ENCODE assay signal across 8 cellular contexts in the genomic region with DNA sequence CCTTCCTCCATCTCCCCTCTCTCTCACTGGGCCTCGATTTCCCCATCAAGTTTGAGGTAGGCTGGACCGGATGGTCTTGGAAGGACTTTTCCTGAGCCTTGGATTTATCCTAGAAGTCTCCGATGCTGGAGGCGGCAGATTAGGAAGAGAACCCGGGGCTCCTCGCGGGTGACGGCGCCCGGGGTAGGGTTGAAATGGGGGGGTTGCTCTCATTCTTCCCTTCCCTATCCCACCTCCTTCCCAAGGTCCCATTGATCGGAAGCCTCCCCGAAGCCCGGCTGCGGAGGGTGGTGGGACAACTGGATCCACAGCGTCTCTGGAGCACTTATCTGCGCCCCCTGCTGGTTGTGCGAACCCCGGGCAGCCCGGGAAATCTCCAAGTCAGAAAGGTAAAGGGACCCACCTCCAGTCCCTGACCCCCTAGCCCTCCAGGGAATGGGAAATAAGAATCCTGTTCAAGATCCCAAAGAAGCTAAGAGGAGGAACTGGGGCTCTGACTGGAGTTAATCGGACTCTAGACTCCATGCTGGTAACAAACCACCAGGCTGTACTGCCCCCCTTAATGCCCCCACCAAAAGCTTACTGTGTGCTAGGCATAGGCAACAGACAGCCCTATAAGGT. TPM values are rescaled to one million over a fixed set of nuclear protein-coding genes. Genes with fewer than 3 reads are reported as not detected.
DNase-seq lines count a peak whose midpoint lies in the region; ATAC-seq, FAIRE-seq and TF ChIP-seq lines count a peak whose summit lies in the region.

No MANE protein-coding gene starts in this region.

- peak overlapping the region; percentile 82 for H3K27ac ChIP-seq in GM12878 (ENCODE audit: control insufficient read depth, insufficient read depth)

- in situ Hi-C loops in GM12878 (cut with MboI), result no loop called here

- peaks cover 10% of the 10 kb centered on the region for H3K4me1 ChIP-seq in GM12878 (ENCODE audit: control insufficient read depth, insufficient read depth, low read length)
- H3K4me1 ChIP-seq in iPS-15b (ENCODE audit: control insufficient read depth, insufficient read depth, low read length), result peaks cover 2% of the 10 kb centered on the region

- TF ChIP-seq POLR2A in GM12878 (IDR thresholded peaks at IDR 0.05; ENCODE audit: low read depth, low read length), result no peak

- peak overlapping the region; percentile 64 for H2AFZ ChIP-seq in GM12878 (ENCODE audit: control insufficient read depth, low read depth, low read length)

- H3K36me3 ChIP-seq in GM06990 (ENCODE audit: control insufficient read depth, insufficient read depth, low read length) (peaks cover 15% of the 10 kb centered on the region), GM12878 (ENCODE audit: control insufficient read depth in 2 of 2, insufficient read depth in 2 of 2, low read length in 1 of 2) (peaks cover 1 to 24% of the 10 kb centered on the region in 2 experiments), iPS-15b (ENCODE audit: control insufficient read depth, insufficient read depth, low read length) (peaks cover 30% of the 10 kb centered on the region)

- no peaks in the 10 kb centered on the region for H3K27me3 ChIP-seq in GM06990 (replicated peaks; ENCODE audit: control insufficient read depth, insufficient read depth, low read length)
- no peaks in the 10 kb centered on the region for H3K27me3 ChIP-seq in GM12878 (replicated peaks in 1 of 2; ENCODE audit: control insufficient read depth in 2 of 2, insufficient read depth in 2 of 2, low read length in 1 of 2)
- H3K27me3 ChIP-seq in iPS-15b (ENCODE audit: control insufficient read depth, insufficient read depth, low read length), result no peaks in the 10 kb centered on the region

- H3K9me3 ChIP-seq in GM12878 (replicated peaks; ENCODE audit: control insufficient read depth, insufficient read depth, low read length), result no peaks in the 10 kb centered on the region
- no peaks in the 10 kb centered on the region for H3K9me3 ChIP-seq in iPS-15b (ENCODE audit: control insufficient read depth, insufficient read depth, low read length)

- no peak for TF ChIP-seq EP300 in GM12878 (IDR thresholded peaks at IDR 0.05; ENCODE audit: borderline replicate concordance in 1 of 2, control insufficient read depth in 1 of 2, low read depth in 2 of 2, low read length in 2 of 2)

- BruUV-seq in GM12878 (replicated peaks; lab: Mats Ljungman, UMichigan), result TSS peak; percentile 74

- TF ChIP-seq CTCF in GM06990 (IDR thresholded peaks at IDR 0.05; ENCODE audit: insufficient read depth, low read length, poor library complexity, severe bottlenecking), result peak; percentile 99
- TF ChIP-seq CTCF in GM12878 (IDR thresholded peaks at IDR 0.05 in 2 of 3, conservative IDR thresholded peaks at IDR 0.05 in 1 of 3; ENCODE audit: control insufficient read depth in 2 of 3, extremely low read depth in 1 of 3, insufficient read depth in 1 of 3, low read depth in 3 of 3, low read length in 3 of 3), result peak; percentile 81 to 96 (median 96)

- RAD21 ChIA-PET in GM12878 (lab: Charles Lee; ENCODE audit: unreplicated experiment), result interaction anchor here (0.7 to 3.2 kb wide), 14 partner anchors 9 to 89 kb away, joined by 3 to 41 read pairs (median 9); a partner anchor contains a TSS

- SMC1A ChIA-PET in GM12878 (lab: Charles Lee; ENCODE audit: uncharacterized antibody, unreplicated experiment), result interaction anchor here (0.7 to 4.5 kb wide), 15 partner anchors 10 to 129 kb away, joined by 3 to 31 read pairs (median 5); a partner anchor contains a TSS

- no peaks in the 10 kb centered on the region for H4K20me1 ChIP-seq in GM12878 (ENCODE audit: control insufficient read depth, insufficient read depth)

- ATAC-seq in GM12878, result peak; percentile 43
- no peak for ATAC-seq in GM18502 (IDR thresholded peaks at IDR 0.05; ENCODE audit: poor library complexity, unreplicated experiment)
- ATAC-seq in HG03439 (IDR thresholded peaks at IDR 0.05; ENCODE audit: unreplicated experiment), result no peak

- H3K9ac ChIP-seq in GM12878 (ENCODE audit: control insufficient read depth, insufficient read depth, low read length) (peak overlapping the region; percentile 92), iPS-15b (ENCODE audit: low read depth, low read length) (peak overlapping the region; percentile 79)

- WGBS in GM12878 (ENCODE audit: insufficient coverage, insufficient replicate concordance, low lambda C conversion rate, missing lambda C conversion rate), result under 1% methylated on average over 20 of the region's 20 CpGs

- intact Hi-C loops in GM12878 (cut with micrococcal nuclease; ENCODE audit: unreplicated experiment), result loop anchor here (5.0 kb wide), 2 partner anchors 74 to 111 kb away; a partner anchor contains a TSS

- peak; percentile 55 for TF ChIP-seq RAD21 in GM12878 (IDR thresholded peaks at IDR 0.05; ENCODE audit: insufficient read depth, low read depth, low read length)

- H3K79me2 ChIP-seq in GM12878 (ENCODE audit: control insufficient read depth, insufficient read depth, low read length), result peaks cover 31% of the 10 kb centered on the region

- POLR2A ChIA-PET in GM12878 (lab: Charles Lee), result interaction anchor here (0.8 to 4.8 kb wide), 11 partner anchors 11 to 191 kb away, joined by 3 to 54 read pairs (median 6); a partner anchor contains a TSS

- H3K4me3 ChIP-seq in GM06990 (replicated peaks; ENCODE audit: low read depth, low read length) (peak overlapping the region; percentile 75), GM12878 (peak overlapping the region; percentile 76), iPS-15b (ENCODE audit: low read depth, low read length) (peak overlapping the region; percentile 94), skeletal muscle cell (ENCODE audit: low read depth, low read length) (peak overlapping the region; percentile 97)

- CTCF ChIA-PET in GM12878 (lab: Yijun Ruan, JAX), result interaction anchor here (0.6 to 4.6 kb wide), 32 partner anchors 10 to 276 kb away, joined by 3 to 73 read pairs (median 5); a partner anchor contains a TSS

- peak; percentile 66 for DNase-seq in GM06990 (ENCODE audit: extremely low read depth, insufficient read length)
- DNase-seq in NCI-H1048 (lab: John Stamatoyannopoulos, UW), result peak; percentile 36
- peak; percentile 39 for DNase-seq in T-helper 22 cell (ENCODE audit: low read depth)
- no peak for DNase-seq in GM12878 (ENCODE audit: low read depth, low spot score)
- DNase-seq in skeletal muscle cell (ENCODE audit: low read depth), result no peak

- peak overlapping the region; percentile 86 for H3K4me2 ChIP-seq in GM12878 (ENCODE audit: control insufficient read depth, insufficient read depth)

- FAIRE-seq in GM12878 (lab: Jason Lieb, UNC), result no peak

RNA-seq across cellular contexts. Expression of a gene that starts 0.8 kb away (rescaled TPM):
- 10.1 and 11.3 TPM in 2 replicates for total RNA-seq in GM12878 (2013; cell fraction: nucleolus; rRNA removed)
- total RNA-seq in GM12878 (2014; rRNA removed) (17.5 and 19.4 TPM in 2 replicates), GM12878 (2014; rRNA removed; fragmentation: Illumina TruSeq; extraction: Trizol) (6.9 and 7.6 TPM in 2 replicates), GM12878 (2021) (22.6 and 23.9 TPM in 2 replicates)
- polyA plus RNA-seq in GM12878 (2011; ENCODE audit: low read depth), result 8.6 TPM
- polyA plus RNA-seq in GM12878 (2011; rRNA removed) (6.1 and 11.3 TPM in 2 replicates), GM12878 (2014; fragmentation: Illumina TruSeq; extraction: Trizol) (7.4 and 9.0 TPM in 2 replicates), GM12878 (2014; fragmentation: Nextera tagmentation; extraction: Ambion mirVana) (1 to 10 TPM; 1.1 to 1.7 TPM), GM12878 (2014; rRNA removed) (21.0 and 24.1 TPM in 2 replicates), GM12878 (2016; fragmentation: Nextera tagmentation; extraction: Ambion mirVana) (10 to 100 TPM; 11.1 to 12.6 TPM)
- polyA plus RNA-seq in GM12878 (2011; cell fraction: cytosol; rRNA removed), result 21.2 and 21.3 TPM in 2 replicates
- 61.2 and 61.4 TPM in 2 replicates for polyA plus RNA-seq in GM12878 (2011; cell fraction: nucleus; rRNA removed)
- polyA plus RNA-seq in GM12878 (2012), result 13.0 and 16.8 TPM in 2 replicates
- polyA minus RNA-seq in GM12878 (2011; rRNA and poly(A)+ RNA removed), result 9.5 and 15.0 TPM in 2 replicates
- 6.7 and 7.9 TPM in 2 replicates for polyA minus RNA-seq in GM12878 (2011; cell fraction: cytosol; rRNA and poly(A)+ RNA removed)
- 9.9 and 10.3 TPM in 2 replicates for polyA minus RNA-seq in GM12878 (2011; cell fraction: nucleus; rRNA and poly(A)+ RNA removed)

RNA-seq across cellular contexts. Expression of a gene that starts 1.5 kb away (rescaled TPM):
- total RNA-seq in GM12878 (2013; cell fraction: nucleolus; rRNA removed), result 19.1 and 20.3 TPM in 2 replicates
- total RNA-seq in GM12878 (2014; rRNA removed) (600 and 677 TPM in 2 replicates), GM12878 (2014; rRNA removed; fragmentation: Illumina TruSeq; extraction: Trizol) (526 and 536 TPM in 2 replicates), GM12878 (2021) (806 and 844 TPM in 2 replicates)
- 1,217 TPM for polyA plus RNA-seq in GM12878 (2011; ENCODE audit: low read depth)
- polyA plus RNA-seq in GM12878 (2011; rRNA removed) (939 and 1,096 TPM in 2 replicates), GM12878 (2014; fragmentation: Illumina TruSeq; extraction: Trizol) (529 and 569 TPM in 2 replicates), GM12878 (2014; fragmentation: Nextera tagmentation; extraction: Ambion mirVana) (1,000 to 10,000 TPM; 3,237 to 3,621 TPM), GM12878 (2014; rRNA removed) (736 and 920 TPM in 2 replicates), GM12878 (2016; fragmentation: Nextera tagmentation; extraction: Ambion mirVana) (1,000 to 10,000 TPM; 1,262 to 1,451 TPM)
- polyA plus RNA-seq in GM12878 (2011; cell fraction: cytosol; rRNA removed), result 658 and 666 TPM in 2 replicates
- polyA plus RNA-seq in GM12878 (2011; cell fraction: nucleus; rRNA removed), result 281 and 330 TPM in 2 replicates
- 408 and 604 TPM in 2 replicates for polyA plus RNA-seq in GM12878 (2012)
- polyA minus RNA-seq in GM12878 (2011; rRNA and poly(A)+ RNA removed), result 108 and 145 TPM in 2 replicates
- 68.6 and 75.2 TPM in 2 replicates for polyA minus RNA-seq in GM12878 (2011; cell fraction: cytosol; rRNA and poly(A)+ RNA removed)
- polyA minus RNA-seq in GM12878 (2011; cell fraction: nucleus; rRNA and poly(A)+ RNA removed), result 41.1 and 50.2 TPM in 2 replicates

RNA-seq across cellular contexts. Expression of a gene that starts 25.3 kb away (rescaled TPM):
- 85.9 and 95.2 TPM in 2 replicates for total RNA-seq in GM12878 (2013; cell fraction: nucleolus; rRNA removed)
- total RNA-seq in GM12878 (2014; rRNA removed), result 14.5 and 17.8 TPM in 2 replicates
- 17.9 and 18.0 TPM in 2 replicates for total RNA-seq in GM12878 (2014; rRNA removed; fragmentation: Illumina TruSeq; extraction: Trizol)
- total RNA-seq in GM12878 (2021), result 22.1 and 25.6 TPM in 2 replicates
- 19.2 TPM for polyA plus RNA-seq in GM12878 (2011; ENCODE audit: low read depth)
- 12.3 and 13.8 TPM in 2 replicates for polyA plus RNA-seq in GM12878 (2011; rRNA removed)
- 9.7 and 14.7 TPM in 2 replicates for polyA plus RNA-seq in GM12878 (2011; cell fraction: cytosol; rRNA removed)
- polyA plus RNA-seq in GM12878 (2011; cell fraction: nucleus; rRNA removed), result 121 and 135 TPM in 2 replicates
- 31.5 and 53.5 TPM in 2 replicates for polyA plus RNA-seq in GM12878 (2012)
- polyA plus RNA-seq in GM12878 (2014; fragmentation: Illumina TruSeq; extraction: Trizol), result 10.5 and 13.6 TPM in 2 replicates
- 1 to 10 TPM; 1.7 TPM for polyA plus RNA-seq in GM12878 (2014; fragmentation: Nextera tagmentation; extraction: Ambion mirVana)
- 26.3 and 27.1 TPM in 2 replicates for polyA plus RNA-seq in GM12878 (2014; rRNA removed)
- polyA plus RNA-seq in GM12878 (2016; fragmentation: Nextera tagmentation; extraction: Ambion mirVana), result 1 to 10 TPM; 4.2 to 5.4 TPM
- polyA minus RNA-seq in GM12878 (2011; rRNA and poly(A)+ RNA removed), result 19.0 and 34.2 TPM in 2 replicates
- polyA minus RNA-seq in GM12878 (2011; cell fraction: cytosol; rRNA and poly(A)+ RNA removed), result 7.2 and 8.6 TPM in 2 replicates
- polyA minus RNA-seq in GM12878 (2011; cell fraction: nucleus; rRNA and poly(A)+ RNA removed), result 47.6 and 63.2 TPM in 2 replicates

RNA-seq across cellular contexts. Expression of a gene that starts 37.4 kb away (rescaled TPM):
- total RNA-seq in GM12878 (2013; cell fraction: nucleolus; rRNA removed), result 42.3 and 45.5 TPM in 2 replicates
- 23.6 and 26.4 TPM in 2 replicates for total RNA-seq in GM12878 (2014; rRNA removed)
- total RNA-seq in GM12878 (2014; rRNA removed; fragmentation: Illumina TruSeq; extraction: Trizol), result 8.3 and 11.0 TPM in 2 replicates
- total RNA-seq in GM12878 (2021), result 50.4 and 61.5 TPM in 2 replicates
- polyA plus RNA-seq in GM12878 (2011; ENCODE audit: low read depth), result 8.0 TPM
- 4.3 and 5.9 TPM in 2 replicates for polyA plus RNA-seq in GM12878 (2011; rRNA removed)
- polyA plus RNA-seq in GM12878 (2011; cell fraction: cytosol; rRNA removed), result 10.1 and 12.8 TPM in 2 replicates
- 23.3 and 70.0 TPM in 2 replicates for polyA plus RNA-seq in GM12878 (2011; cell fraction: nucleus; rRNA removed)
- 20.2 and 20.5 TPM in 2 replicates for polyA plus RNA-seq in GM12878 (2012)
- 11.3 and 17.2 TPM in 2 replicates for polyA plus RNA-seq in GM12878 (2014; fragmentation: Illumina TruSeq; extraction: Trizol)
- 1 to 10 TPM; 2.5 to 7.1 TPM for polyA plus RNA-seq in GM12878 (2014; fragmentation: Nextera tagmentation; extraction: Ambion mirVana)
- 25.3 and 31.3 TPM in 2 replicates for polyA plus RNA-seq in GM12878 (2014; rRNA removed)
- polyA plus RNA-seq in GM12878 (2016; fragmentation: Nextera tagmentation; extraction: Ambion mirVana), result 10 to 100 TPM; 16.1 to 28.8 TPM
- polyA minus RNA-seq in GM12878 (2011; rRNA and poly(A)+ RNA removed), result 6.6 and 15.0 TPM in 2 replicates
- polyA minus RNA-seq in GM12878 (2011; cell fraction: cytosol; rRNA and poly(A)+ RNA removed), result 9.8 and 11.3 TPM in 2 replicates
- 5.2 and 19.3 TPM in 2 replicates for polyA minus RNA-seq in GM12878 (2011; cell fraction: nucleus; rRNA and poly(A)+ RNA removed)

RNA-seq across cellular contexts. Expression of a gene that starts 40.0 kb away (rescaled TPM):
- total RNA-seq in GM12878 (2013; cell fraction: nucleolus; rRNA removed), result not detected in 2 replicates
- total RNA-seq in GM12878 (2014; rRNA removed) (0.11 and 0.17 TPM in 2 replicates), GM12878 (2014; rRNA removed; fragmentation: Illumina TruSeq; extraction: Trizol) (not detected in 2 replicates), GM12878 (2021) (not detected in 2 replicates)
- polyA plus RNA-seq in GM12878 (2011; ENCODE audit: low read depth), result not detected
- polyA plus RNA-seq in GM12878 (2011; rRNA removed) (0.04 and 0.11 TPM in 2 replicates), GM12878 (2014; fragmentation: Illumina TruSeq; extraction: Trizol) (0.06 TPM in 1 of 2 replicates, not detected in the other), GM12878 (2014; fragmentation: Nextera tagmentation; extraction: Ambion mirVana) (not detected), GM12878 (2014; rRNA removed) (0.04 and 0.05 TPM in 2 replicates), GM12878 (2016; fragmentation: Nextera tagmentation; extraction: Ambion mirVana) (under 1 TPM; 0.19 to 0.66 TPM)
- polyA plus RNA-seq in GM12878 (2011; cell fraction: cytosol; rRNA removed), result 0.15 and 0.17 TPM in 2 replicates
- 0.15 and 0.16 TPM in 2 replicates for polyA plus RNA-seq in GM12878 (2011; cell fraction: nucleus; rRNA removed)
- 0.07 and 0.08 TPM in 2 replicates for polyA plus RNA-seq in GM12878 (2012)
- 0.10 and 0.15 TPM in 2 replicates for polyA minus RNA-seq in GM12878 (2011; rRNA and poly(A)+ RNA removed)
- polyA minus RNA-seq in GM12878 (2011; cell fraction: cytosol; rRNA and poly(A)+ RNA removed), result not detected in 2 replicates
- not detected in 2 replicates for polyA minus RNA-seq in GM12878 (2011; cell fraction: nucleus; rRNA and poly(A)+ RNA removed)

Comparison
In these comparisons a context has a peak if more than half of its experiments do, and no peak if none do; other contexts are left out.
1. DNase-seq: peak in GM06990 (single experiment), NCI-H1048 (single experiment) and T-helper 22 cell (single experiment); none in GM12878 (single experiment) and skeletal muscle cell (single experiment).
2. Peak in every context shown above with its lines, with median percentiles within 50 percentile points of each other: H3K4me3 ChIP-seq.